Comparison of ENCODE assay signal across 8 cellular contexts in genomic region chr12:630656-631632, GRCh38. TPM values are rescaled to one million over a fixed set of nuclear protein-coding genes. Genes with fewer than 3 reads are reported as not detected.
DNase-seq lines count a peak whose midpoint lies in the region; ATAC-seq and TF ChIP-seq lines count a peak whose summit lies in the region.

No MANE protein-coding gene starts in this region.

- H3K56ac ChIP-seq in IMR-90 (ENCODE audit: extremely low read depth, insufficient read depth, low read length) = no peak overlapping the region

- no peak overlapping the region for H3K27ac Mint-ChIP-seq in nephron progenitor cell

- H3K36me3 ChIP-seq in BLaER1 treated with 17β-estradiol and CSF1 and Interleukin-3, amounts not matched to agents 10 nM and 100 nM = no peaks in the 10 kb centered on the region
- H3K36me3 ChIP-seq in IMR-90 (ENCODE audit: control insufficient read depth, insufficient read depth, low read length) = no peaks in the 10 kb centered on the region

- no peak for DNase-seq in IMR-90
- peak in 2 of 3 experiments; percentile 31 to 50 for DNase-seq in activated CD8-positive, alpha-beta memory T cell treated with anti-CD3 and anti-CD28 coated beads for 48 hours (ENCODE audit: low read depth in 2 of 3, low spot score in 2 of 3)
- peak; percentile 60 for DNase-seq in iPS-NIHi11 (ENCODE audit: low spot score)
- peak in 2 of 3 experiments; percentile 46 to 70 for DNase-seq in stimulated activated CD4-positive, alpha-beta T cell treated with anti-CD3 and anti-CD28 coated beads, TNF-alpha, amount 100 ng/mL, for 24 hours (ENCODE audit: low read depth in 3 of 3)
- no peak for DNase-seq in foreskin fibroblast
- DNase-seq in nephron progenitor cell = no peak

- no peak overlapping the region for H2BK120ac ChIP-seq in IMR-90 (ENCODE audit: low read depth, low read length)

- dilution Hi-C loops in IMR-90 (cut with HindIII; ENCODE audit: low sequenced_read_pairs, unreplicated experiment) = no loop called here

- no peak for TF ChIP-seq CTCF in IMR-90 (conservative IDR thresholded peaks at IDR 0.05; ENCODE audit: low read depth, low read length)
- TF ChIP-seq CTCF in foreskin fibroblast (IDR thresholded peaks at IDR 0.05; ENCODE audit: low read depth, low read length) = no peak
- TF ChIP-seq CTCF in nephron progenitor cell (IDR thresholded peaks at IDR 0.05) = no peak

- H3K4me1 Mint-ChIP-seq in nephron progenitor cell = peaks cover 45% of the 10 kb centered on the region

- H2AFZ ChIP-seq in IMR-90 (replicated peaks; ENCODE audit: low read length, poor library complexity) = peak overlapping the region; percentile 29

- no peak overlapping the region for H3K4me3 Mint-ChIP-seq in nephron progenitor cell

- H3K9me3 Mint-ChIP-seq in nephron progenitor cell = no peaks in the 10 kb centered on the region

- H3K4me1 ChIP-seq in BLaER1 treated with 17β-estradiol and CSF1 and Interleukin-3, amounts not matched to agents 10 nM and 100 nM = peaks cover 53 to 90% (median 63%) of the 10 kb centered on the region in 10 experiments
- H3K4me1 ChIP-seq in IMR-90 (ENCODE audit: control insufficient read depth, insufficient read depth, low read length) = peaks cover 7% of the 10 kb centered on the region

- no peak overlapping the region for H4K91ac ChIP-seq in IMR-90 (ENCODE audit: insufficient read depth, low read depth, low read length)

- H3K27ac ChIP-seq in BLaER1 treated with 17β-estradiol and CSF1 and Interleukin-3, amounts not matched to agents 10 nM and 100 nM = peak overlapping the region; percentile 65 to 89 (median 85)
- no peak overlapping the region for H3K27ac ChIP-seq in IMR-90 (ENCODE audit: insufficient read depth, low read length)

- POLR2A ChIA-PET in IMR-90 (lab: Charles Lee; ENCODE audit: unreplicated experiment) = no interaction called here

- no peak overlapping the region for H2AK5ac ChIP-seq in IMR-90 (ENCODE audit: low read depth, low read length)

- ATAC-seq in GM21360 (IDR thresholded peaks at IDR 0.05; ENCODE audit: unreplicated experiment) (peak; percentile 75), IMR-90 (ENCODE audit: low read depth) (no peak)

- peak overlapping the region; percentile 69 to 84 (median 81) for H3K9ac ChIP-seq in BLaER1 treated with 17β-estradiol and CSF1 and Interleukin-3, amounts not matched to agents 10 nM and 100 nM
- H3K9ac ChIP-seq in IMR-90 (ENCODE audit: low read depth, low read length) = no peak overlapping the region

- TF ChIP-seq RAD21 in IMR-90 (IDR thresholded peaks at IDR 0.05; ENCODE audit: low read length) = no peak

- no TSS peak for BruUV-seq in IMR-90 (replicated peaks; lab: Mats Ljungman, UMichigan)

- peak overlapping the region; percentile 48 to 72 (median 62) for H3K4me3 ChIP-seq in BLaER1 treated with 17β-estradiol and CSF1 and Interleukin-3, amounts not matched to agents 10 nM and 100 nM
- no peak overlapping the region for H3K4me3 ChIP-seq in IMR-90 (ENCODE audit: insufficient read depth, low read depth, low read length)
- no peak overlapping the region for H3K4me3 ChIP-seq in foreskin fibroblast (ENCODE audit: low read depth in 1 of 2, low read length in 2 of 2)

- H3K4ac ChIP-seq in IMR-90 (ENCODE audit: low read depth, low read length) = no peak overlapping the region

- no peaks in the 10 kb centered on the region for H3K79me1 ChIP-seq in IMR-90 (ENCODE audit: low read depth in 1 of 2, low read length in 2 of 2)

- H3K9me3 ChIP-seq in BLaER1 treated with 17β-estradiol and CSF1 and Interleukin-3, amounts not matched to agents 10 nM and 100 nM (replicated peaks in 1 of 11) = no peaks in the 10 kb centered on the region
- H3K9me3 ChIP-seq in IMR-90 (ENCODE audit: control insufficient read depth, insufficient read depth, low read length) = no peaks in the 10 kb centered on the region

- no peak for TF ChIP-seq POLR2A in IMR-90 (IDR thresholded peaks at IDR 0.05; ENCODE audit: low read depth, low read length)

- intact Hi-C loops in IMR-90 (cut with micrococcal nuclease) = loop anchor here (5.0 kb wide), 1 partner anchor 121 kb away; the partner anchor contains the start of gene WNK1

- WGBS in IMR-90 (ENCODE audit: extremely low coverage in 2 of 2, insufficient read length in 1 of 2), 2 experiments = 94% methylated on average over 6 of the region's 45 CpGs; no CpG with 5 or more reads in 1 of the 2 experiments

- H3K4me2 ChIP-seq in BLaER1 treated with 17β-estradiol and CSF1 and Interleukin-3, amounts not matched to agents 10 nM and 100 nM = peak overlapping the region; percentile 79 to 96 (median 90)
- H3K4me2 ChIP-seq in IMR-90 (ENCODE audit: low read depth, low read length) = no peak overlapping the region

- H4K20me1 ChIP-seq in BLaER1 treated with 17β-estradiol and CSF1 and Interleukin-3, amounts not matched to agents 10 nM and 100 nM = no peaks in the 10 kb centered on the region
- H4K20me1 ChIP-seq in IMR-90 (ENCODE audit: insufficient read depth, low read length) = peaks cover 7% of the 10 kb centered on the region; the same call in 1 of the 2 replicates

- H2AK9ac ChIP-seq in IMR-90 (replicated peaks; ENCODE audit: low read depth, low read length, poor library complexity) = no peak overlapping the region

- H2BK5ac ChIP-seq in IMR-90 (ENCODE audit: low read depth, low read length, poor library complexity, severe bottlenecking) = no peak overlapping the region

- H3K14ac ChIP-seq in IMR-90 (replicated peaks; ENCODE audit: low read depth, low read length) = 0 out of 2 replicates have a peak overlapping the region, but pooled peaks have one; percentile 18

- H4K5ac ChIP-seq in IMR-90 (ENCODE audit: low read depth, low read length) = no peak overlapping the region

- peaks cover 2% of the 10 kb centered on the region; the same call in 1 of the 2 replicates for H3K9me1 ChIP-seq in IMR-90 (ENCODE audit: insufficient read depth, low read length)

- H2BK15ac ChIP-seq in IMR-90 (ENCODE audit: low read depth, low read length) = no peak overlapping the region; the same call in 2 of the 3 replicates

- H3K36me3 Mint-ChIP-seq in nephron progenitor cell (ENCODE audit: low read depth) = no peaks in the 10 kb centered on the region

- in situ Hi-C loops in IMR-90 (cut with MboI; ENCODE audit: low sequenced_read_pairs) = no loop called here

- H3K23ac ChIP-seq in IMR-90 (ENCODE audit: low read depth, low read length) = no peak overlapping the region

- CTCF ChIA-PET in IMR-90 (lab: Yijun Ruan, JAX) = no interaction called here

- H3K27me3 ChIP-seq in BLaER1 treated with 17β-estradiol and CSF1 and Interleukin-3, amounts not matched to agents 10 nM and 100 nM = no peaks in the 10 kb centered on the region
- H3K27me3 ChIP-seq in IMR-90 (ENCODE audit: control insufficient read depth, insufficient read depth, low read length) = no peaks in the 10 kb centered on the region; the same call in 1 of the 2 replicates

- H4K8ac ChIP-seq in IMR-90 (ENCODE audit: low read depth in 2 of 2, low read length in 2 of 2) = no peak overlapping the region

- H3K18ac ChIP-seq in IMR-90 (ENCODE audit: low read depth, low read length) = no peak overlapping the region

- H2BK20ac ChIP-seq in IMR-90 (ENCODE audit: low read depth, low read length) = no peak overlapping the region

- peaks cover 12% of the 10 kb centered on the region for H3K27me3 Mint-ChIP-seq in nephron progenitor cell (ENCODE audit: low read depth, poor library complexity)

TF ChIP-seq in IMR-90, 13 proteins besides CTCF, POLR2A, EP300 and RAD21:
- TF ChIP-seq MAFK (IDR thresholded peaks at IDR 0.05; ENCODE audit: low read depth, low read length) (no peak), RFX5 (IDR thresholded peaks at IDR 0.05; ENCODE audit: low read depth, low read length) (no peak), FOS (IDR thresholded peaks at IDR 0.05; ENCODE audit: low read depth, low read length) (no peak), BHLHE40 (IDR thresholded peaks at IDR 0.05; ENCODE audit: low read depth, low read length) (no peak), RCOR1 (IDR thresholded peaks at IDR 0.05; ENCODE audit: insufficient replicate concordance, low read length) (no peak), MXI1 (IDR thresholded peaks at IDR 0.05; ENCODE audit: borderline replicate concordance, low read depth, low read length) (no peak), CEBPB (IDR thresholded peaks at IDR 0.05; ENCODE audit: low read depth, low read length) (no peak), MAZ (IDR thresholded peaks at IDR 0.05; ENCODE audit: borderline replicate concordance, low read depth, low read length) (no peak), USF2 (IDR thresholded peaks at IDR 0.05; ENCODE audit: low read depth, low read length) (no peak), NFE2L2 (IDR thresholded peaks at IDR 0.05; ENCODE audit: low read depth, low read length) (no peak), SMC3 (IDR thresholded peaks at IDR 0.05; ENCODE audit: low read depth, low read length) (no peak), CHD1 (IDR thresholded peaks at IDR 0.05; ENCODE audit: low read depth, low read length) (no peak)
- TF ChIP-seq, protein P1, sequence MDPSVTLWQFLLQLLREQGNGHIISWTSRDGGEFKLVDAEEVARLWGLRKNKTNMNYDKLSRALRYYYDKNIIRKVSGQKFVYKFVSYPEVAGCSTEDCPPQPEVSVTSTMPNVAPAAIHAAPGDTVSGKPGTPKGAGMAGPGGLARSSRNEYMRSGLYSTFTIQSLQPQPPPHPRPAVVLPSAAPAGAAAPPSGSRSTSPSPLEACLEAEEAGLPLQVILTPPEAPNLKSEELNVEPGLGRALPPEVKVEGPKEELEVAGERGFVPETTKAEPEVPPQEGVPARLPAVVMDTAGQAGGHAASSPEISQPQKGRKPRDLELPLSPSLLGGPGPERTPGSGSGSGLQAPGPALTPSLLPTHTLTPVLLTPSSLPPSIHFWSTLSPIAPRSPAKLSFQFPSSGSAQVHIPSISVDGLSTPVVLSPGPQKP (IDR thresholded peaks at IDR 0.05; ENCODE audit: borderline replicate concordance, low read depth, low read length) = no peak

RNA-seq across cellular contexts. Expression of gene NINJ2, which starts 32.3 kb away (rescaled TPM):
- not detected in 2 replicates for total RNA-seq in IMR-90 (2012; rRNA removed)
- not detected in 2 replicates for polyA plus RNA-seq in IMR-90 (2012; rRNA removed)
- not detected in 2 replicates for polyA plus RNA-seq in IMR-90 (2012; cell fraction: cytosol; rRNA removed)
- not detected in 2 replicates for polyA plus RNA-seq in IMR-90 (2012; cell fraction: nucleus; rRNA removed; ENCODE audit: low replicate concordance)

Comparison
In these comparisons a context has a peak if more than half of its experiments do, and no peak if none do; other contexts are left out.
1. H3K4me3 ChIP-seq: peak in BLaER1 treated with 17β-estradiol and CSF1 and Interleukin-3, amounts not matched to agents 10 nM and 100 nM (10 of 10); none in IMR-90 (single experiment) and foreskin fibroblast (0 of 2).
2. DNase-seq: peak in activated CD8-positive, alpha-beta memory T cell treated with anti-CD3 and anti-CD28 coated beads for 48 hours (2 of 3), iPS-NIHi11 (single experiment) and stimulated activated CD4-positive, alpha-beta T cell treated with anti-CD3 and anti-CD28 coated beads, TNF-alpha, amount 100 ng/mL, for 24 hours (2 of 3); none in IMR-90 (single experiment), foreskin fibroblast (0 of 2) and nephron progenitor cell (single experiment).